ENCODE assay signal across 8 cellular contexts in the genomic region with DNA sequence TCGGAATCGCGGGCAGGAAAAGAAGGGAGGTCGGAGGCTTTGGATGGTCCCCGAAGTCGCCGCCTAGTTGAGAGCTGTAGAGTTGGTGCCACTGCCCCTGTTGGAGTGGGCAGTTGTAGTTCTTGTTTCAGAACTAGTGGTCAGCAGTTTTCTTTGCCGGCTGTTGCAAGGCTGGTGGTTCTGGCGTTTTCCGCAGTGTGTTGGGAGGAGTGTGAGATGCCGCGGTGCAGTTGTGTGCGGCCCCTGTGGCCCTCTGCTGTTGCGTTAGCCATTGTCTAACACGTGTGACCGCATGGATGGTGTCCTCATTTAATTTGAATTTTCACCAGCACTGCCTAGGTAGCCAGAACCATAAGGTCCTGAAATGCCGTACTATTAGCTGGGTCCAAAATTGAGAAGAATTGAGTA. TPM values are rescaled to one million over a fixed set of nuclear protein-coding genes. Genes with fewer than 3 reads are reported as not detected.
DNase-seq lines count a peak whose midpoint lies in the region; ATAC-seq, FAIRE-seq and TF ChIP-seq lines count a peak whose summit lies in the region.

No MANE protein-coding gene starts in this region.

- H3K9me3 Mint-ChIP-seq in activated T-cell treated with anti-CD3 and anti-CD28 coated beads, Interleukin-2, amount 50 U/mL, for 72 hours = no peaks in the 10 kb centered on the region
- no peaks in the 10 kb centered on the region for H3K9me3 Mint-ChIP-seq in astrocyte (ENCODE audit: unreplicated experiment)

- TF ChIP-seq CTCF in astrocyte (IDR thresholded peaks at IDR 0.05; ENCODE audit: insufficient read depth, low read depth, low read length) (no peak), kidney epithelial cell (IDR thresholded peaks at IDR 0.05; ENCODE audit: insufficient read depth, low read length, poor library complexity, severe bottlenecking) (no peak)

- H3K4me3 Mint-ChIP-seq in activated T-cell treated with anti-CD3 and anti-CD28 coated beads, Interleukin-2, amount 50 U/mL, for 72 hours = peak overlapping the region; percentile 88 to 91
- peak overlapping the region; percentile 98 for H3K4me3 Mint-ChIP-seq in astrocyte (ENCODE audit: unreplicated experiment)

- H3K27me3 ChIP-seq in astrocyte (ENCODE audit: insufficient read depth, low read length) (no peaks in the 10 kb centered on the region), kidney epithelial cell (ENCODE audit: control insufficient read depth, insufficient read depth, low read length) (no peaks in the 10 kb centered on the region)

- peaks cover 79% of the 10 kb centered on the region for H4K20me1 ChIP-seq in astrocyte (ENCODE audit: insufficient read depth, low read length)

- H3K9me3 ChIP-seq in astrocyte (ENCODE audit: insufficient read depth, low read depth, low read length) = no peaks in the 10 kb centered on the region

- no peak overlapping the region for H2AFZ ChIP-seq in astrocyte (ENCODE audit: low read depth, low read length)

- no peak for DNase-seq in activated T-cell treated with anti-CD3 and anti-CD28 coated beads, Interleukin-2, amount 50 U/mL, for 72 hours
- DNase-seq in activated T-cell treated with anti-CD3 and anti-CD28 coated beads for 4 hours (no peak), astrocyte (ENCODE audit: low read depth) (no peak), kidney epithelial cell (ENCODE audit: low read depth) (no peak), substantia nigra (lab: John Stamatoyannopoulos, UW) (peak in 10 of 49 donors; percentile 22 to 37 (median 30)), occipital lobe (lab: John Stamatoyannopoulos, UW) (no peak)

- H3K36me3 ChIP-seq in astrocyte (ENCODE audit: insufficient read depth, low read length) (peaks cover 8% of the 10 kb centered on the region), kidney epithelial cell (ENCODE audit: control insufficient read depth, insufficient read depth, low read length) (no peaks in the 10 kb centered on the region)

- FAIRE-seq in astrocyte (lab: Jason Lieb, UNC) = no peak

- H3K4me1 ChIP-seq in astrocyte (ENCODE audit: insufficient read depth, low read length) = peaks cover 51% of the 10 kb centered on the region

- H3K27me3 Mint-ChIP-seq in activated T-cell treated with anti-CD3 and anti-CD28 coated beads, Interleukin-2, amount 50 U/mL, for 72 hours (ENCODE audit: low read depth) = no peaks in the 10 kb centered on the region
- no peaks in the 10 kb centered on the region for H3K27me3 Mint-ChIP-seq in astrocyte (ENCODE audit: low read depth, unreplicated experiment)

- peak overlapping the region; percentile 97 for H3K27ac Mint-ChIP-seq in activated T-cell treated with anti-CD3 and anti-CD28 coated beads, Interleukin-2, amount 50 U/mL, for 72 hours
- peak overlapping the region; percentile 99 for H3K27ac Mint-ChIP-seq in astrocyte (ENCODE audit: unreplicated experiment)

- H3K36me3 Mint-ChIP-seq in activated T-cell treated with anti-CD3 and anti-CD28 coated beads, Interleukin-2, amount 50 U/mL, for 72 hours (ENCODE audit: insufficient read depth in 2 of 2) = peaks cover 18 to 20% of the 10 kb centered on the region in 2 donors
- peaks cover 5% of the 10 kb centered on the region for H3K36me3 Mint-ChIP-seq in astrocyte (ENCODE audit: low read depth, unreplicated experiment)

- peak overlapping the region; percentile 97 for H3K4me3 ChIP-seq in astrocyte (ENCODE audit: insufficient read depth, low read depth, low read length)
- H3K4me3 ChIP-seq in kidney epithelial cell (ENCODE audit: low read depth, low read length) = peak overlapping the region; percentile 97

- H3K27ac ChIP-seq in astrocyte (ENCODE audit: low read depth, low read length) = peak overlapping the region; percentile 97
- H3K27ac ChIP-seq in substantia nigra (ENCODE audit: low read depth, low read length, poor library complexity, severe bottlenecking) = peak overlapping the region; percentile 89

- peaks cover 85% of the 10 kb centered on the region for H3K79me2 ChIP-seq in astrocyte (ENCODE audit: insufficient read depth, low read length)

- H3K9ac ChIP-seq in astrocyte (ENCODE audit: low read length) = peak overlapping the region; percentile 100

- H3K4me1 Mint-ChIP-seq in activated T-cell treated with anti-CD3 and anti-CD28 coated beads, Interleukin-2, amount 50 U/mL, for 72 hours (ENCODE audit: low read depth) = peaks cover 65% of the 10 kb centered on the region
- H3K4me1 Mint-ChIP-seq in astrocyte (ENCODE audit: low read depth, unreplicated experiment) = peaks cover 43% of the 10 kb centered on the region

- ATAC-seq in activated T-cell treated with anti-CD3 and anti-CD28 coated beads, Interleukin-2, amount 50 U/mL, for 72 hours (replicated peaks in 1 of 2) = no peak
- ATAC-seq in HG03175 (IDR thresholded peaks at IDR 0.05; ENCODE audit: unreplicated experiment) (no peak), HG02870 (IDR thresholded peaks at IDR 0.05; ENCODE audit: unreplicated experiment) (no peak)

- H3K4me2 ChIP-seq in astrocyte (ENCODE audit: low read length) = peak overlapping the region; percentile 98

RNA-seq across cellular contexts. Expression of a gene that starts 1.4 kb away (rescaled TPM):
- total RNA-seq in activated T-cell treated with anti-CD3 and anti-CD28 coated beads, Interleukin-2, amount 50 U/mL, for 72 hours = 100 to 1,000 TPM; 327 to 369 TPM
- total RNA-seq in astrocyte = 431 and 435 TPM in 2 replicates
- 479 and 548 TPM in 2 replicates for total RNA-seq in kidney epithelial cell
- 96.2 TPM for total RNA-seq in occipital lobe

RNA-seq across cellular contexts. Expression of a gene that starts 19.2 kb away (rescaled TPM):
- total RNA-seq in activated T-cell treated with anti-CD3 and anti-CD28 coated beads, Interleukin-2, amount 50 U/mL, for 72 hours = 10 to 100 TPM; 18.2 to 27.3 TPM
- total RNA-seq in astrocyte (19.8 and 21.8 TPM in 2 replicates), kidney epithelial cell (16.5 and 20.1 TPM in 2 replicates), occipital lobe (4.1 TPM)

RNA-seq across cellular contexts. Expression of a gene that starts 25.2 kb away (rescaled TPM):
- 10 to 100 TPM; 36.1 to 36.7 TPM for total RNA-seq in activated T-cell treated with anti-CD3 and anti-CD28 coated beads, Interleukin-2, amount 50 U/mL, for 72 hours
- total RNA-seq in astrocyte (50.8 and 53.3 TPM in 2 replicates), kidney epithelial cell (68.7 and 73.5 TPM in 2 replicates), occipital lobe (24.8 TPM)

RNA-seq across cellular contexts. Expression of a gene that starts 56.2 kb away (rescaled TPM):
- 100 to 1,000 TPM; 130 to 148 TPM for total RNA-seq in activated T-cell treated with anti-CD3 and anti-CD28 coated beads, Interleukin-2, amount 50 U/mL, for 72 hours
- total RNA-seq in astrocyte = 214 and 217 TPM in 2 replicates
- 302 and 377 TPM in 2 replicates for total RNA-seq in kidney epithelial cell
- 91.6 TPM for total RNA-seq in occipital lobe
